17 cellular contexts compared by ENCODE assay signal in genomic region chr14:94121485-94121884, GRCh38. TPM values are rescaled to one million over a fixed set of nuclear protein-coding genes. Genes with fewer than 3 reads are reported as not detected.
DNase-seq lines count a peak whose midpoint lies in the region; ATAC-seq and TF ChIP-seq lines count a peak whose summit lies in the region.
"Had no signal": no experiment of that assay in that cellular context is flagged by ENCODE, and none has a peak within 500 bp of the region (broad histone marks: within the 10 kb centered on the region; RNA-seq: fewer than 3 reads in every experiment).

No MANE protein-coding gene starts in this region.

- no CpG with 5 or more reads among the region's 3 CpGs for WGBS in neuronal stem cell (ENCODE audit: extremely low coverage in 2 of 2, insufficient read length in 2 of 2, insufficient replicate concordance in 1 of 2), 2 donors

- H4K8ac ChIP-seq in neuronal stem cell (ENCODE audit: low read depth, low read length), result no peak overlapping the region

- no peaks in the 10 kb centered on the region for H3K36me3 Mint-ChIP-seq in activated naive CD4-positive, alpha-beta T cell treated with anti-CD3 and anti-CD28 coated beads for 36 hours (ENCODE audit: low read depth)

- no peak overlapping the region for H3K27ac Mint-ChIP-seq in activated naive CD4-positive, alpha-beta T cell treated with anti-CD3 and anti-CD28 coated beads for 36 hours
- H3K27ac Mint-ChIP-seq: CD4-positive, alpha-beta T cell had no signal

- H3K27me3 ChIP-seq in neuronal stem cell (ENCODE audit: control insufficient read depth in 3 of 3, insufficient read depth in 3 of 3, low read depth in 1 of 3, low read length in 3 of 3) (peaks cover 0 to 11% (median 0%) of the 10 kb centered on the region in 3 experiments), vagina (no peaks in the 10 kb centered on the region)
- H3K27me3 ChIP-seq: Peyer's patch had no signal

- no peak overlapping the region for H3K4me2 ChIP-seq in neuronal stem cell (ENCODE audit: insufficient read depth, low read length, poor library complexity, severe bottlenecking)

- H2BK15ac ChIP-seq in neuronal stem cell (ENCODE audit: low read length), result no peak overlapping the region

- peaks cover 0 to 5% of the 10 kb centered on the region in 2 donors for H3K9me3 ChIP-seq in neuronal stem cell (replicated peaks in 1 of 2; ENCODE audit: control insufficient read depth in 2 of 2, insufficient read depth in 1 of 2, low read depth in 1 of 2, low read length in 2 of 2)
- H3K9me3 ChIP-seq in vagina, result no peaks in the 10 kb centered on the region

- H2BK5ac ChIP-seq in neuronal stem cell (ENCODE audit: low read length), result no peak overlapping the region

- no peak overlapping the region for H2BK120ac ChIP-seq in neuronal stem cell (ENCODE audit: low read depth, low read length)

- peak; percentile 30 for DNase-seq in activated effector memory CD4-positive, alpha-beta T cell treated with anti-CD3 and anti-CD28 coated beads, Interleukin-2, amount 50 U/mL, for 16 hours
- DNase-seq in activated effector memory CD4-positive, alpha-beta T cell treated with Interleukin-2 at 50 U/mL for 16 hours, result no peak
- DNase-seq in coronary artery (ENCODE audit: low spot score) (peak; percentile 52), neuronal stem cell (ENCODE audit: low spot score) (no peak), vagina (ENCODE audit: extremely low spot score in 2 of 2) (peak; percentile 52 to 71), nucleus accumbens (lab: John Stamatoyannopoulos, UW) (no peak)
- DNase-seq in activated naive CD4-positive, alpha-beta T cell treated with anti-CD3 and anti-CD28 coated beads for 36 hours, result no peak
- DNase-seq: NCI-H1105; NCI-H2081; NCI-H748 treated with DMSO at 0.1 percent for 48 hours; NK-92 treated with Interleukin-12 subunit alpha and Interleukin-12 subunit beta, amount 100 ng/mL, for 24 hours had no signal

- no peaks in the 10 kb centered on the region for H3K36me3 ChIP-seq in neuronal stem cell (replicated peaks in 1 of 2; ENCODE audit: control insufficient read depth in 2 of 2, insufficient read depth in 2 of 2, low read length in 2 of 2)
- H3K36me3 ChIP-seq in vagina, result no peaks in the 10 kb centered on the region
- H3K36me3 ChIP-seq: HAP-1, Peyer's patch had no signal

- CTCF ChIA-PET in activated naive CD4-positive, alpha-beta T cell treated with anti-CD3 and anti-CD28 coated beads for 36 hours (lab: Charles Lee), result no interaction called here

- H3K4me3 ChIP-seq in coronary artery (no peak overlapping the region), neuronal stem cell (ENCODE audit: low read length in 2 of 2) (no peak overlapping the region), vagina (no peak overlapping the region)
- H3K4me3 ChIP-seq: GM12878, HAP-1, Peyer's patch had no signal

- H3K23ac ChIP-seq in neuronal stem cell (ENCODE audit: low read depth, low read length, poor library complexity), result no peak overlapping the region

- H3K9me3 Mint-ChIP-seq in activated naive CD4-positive, alpha-beta T cell treated with anti-CD3 and anti-CD28 coated beads for 36 hours, result peaks cover 32% of the 10 kb centered on the region

- no peak overlapping the region for H3K14ac ChIP-seq in neuronal stem cell (ENCODE audit: low read length)

- H3K27ac ChIP-seq in coronary artery (no peak overlapping the region), neuronal stem cell (replicated peaks; ENCODE audit: low read length) (no peak overlapping the region), vagina (peak overlapping the region; percentile 33)
- H3K27ac ChIP-seq: 22Rv1, Peyer's patch had no signal

- ATAC-seq in HG03196 (IDR thresholded peaks at IDR 0.05; ENCODE audit: unreplicated experiment), result no peak
- ATAC-seq: GM12878 had no signal

- intact Hi-C loops in vagina (cut with DNase I), result no loop called here
- intact Hi-C loops in activated naive CD4-positive, alpha-beta T cell treated with anti-CD3 and anti-CD28 coated beads for 36 hours (cut with micrococcal nuclease), result no loop called here

- no peak for TF ChIP-seq POLR2A in vagina (IDR thresholded peaks at IDR 0.05)

- no peaks in the 10 kb centered on the region for H3K79me1 ChIP-seq in neuronal stem cell (ENCODE audit: low read depth, low read length)

- H3K4me1 ChIP-seq in neuronal stem cell (ENCODE audit: control insufficient read depth in 2 of 2, insufficient read depth in 1 of 2, low read depth in 1 of 2, low read length in 2 of 2) (no peaks in the 10 kb centered on the region), vagina (no peaks in the 10 kb centered on the region)
- H3K4me1 ChIP-seq: HAP-1, Peyer's patch had no signal

- H3K18ac ChIP-seq in neuronal stem cell (ENCODE audit: low read length), result peak overlapping the region; percentile 48

- no peak overlapping the region for H3K4ac ChIP-seq in neuronal stem cell (ENCODE audit: low read length)

- no peak overlapping the region for H3K4me3 Mint-ChIP-seq in activated naive CD4-positive, alpha-beta T cell treated with anti-CD3 and anti-CD28 coated beads for 36 hours
- H3K4me3 Mint-ChIP-seq: CD4-positive, alpha-beta T cell had no signal

- H2AFZ ChIP-seq in neuronal stem cell (ENCODE audit: low read length), result no peak overlapping the region

- no peak overlapping the region for H4K91ac ChIP-seq in neuronal stem cell (ENCODE audit: low read depth, low read length, poor library complexity)

- H3K4me1 Mint-ChIP-seq in activated naive CD4-positive, alpha-beta T cell treated with anti-CD3 and anti-CD28 coated beads for 36 hours (ENCODE audit: low read depth), result no peaks in the 10 kb centered on the region

- H2AK5ac ChIP-seq in neuronal stem cell (ENCODE audit: low read depth, low read length), result no peak overlapping the region

- H3K9ac ChIP-seq in neuronal stem cell (ENCODE audit: low read depth, low read length, poor library complexity), result no peak overlapping the region

- H2BK12ac ChIP-seq in neuronal stem cell (ENCODE audit: low read length), result no peak overlapping the region

- TF ChIP-seq CTCF in coronary artery (IDR thresholded peaks at IDR 0.05) (no peak), vagina (IDR thresholded peaks at IDR 0.05) (no peak)

- no peaks in the 10 kb centered on the region for H3K27me3 Mint-ChIP-seq in activated naive CD4-positive, alpha-beta T cell treated with anti-CD3 and anti-CD28 coated beads for 36 hours (ENCODE audit: low read depth)

RNA-seq across cellular contexts. Expression of gene IFI27L2, which starts 7.9 kb away (rescaled TPM):
- 69.0 TPM for polyA plus RNA-seq in neuronal stem cell (2013, experiment 1 of 2)
- 68.1 TPM for polyA plus RNA-seq in neuronal stem cell (2013, experiment 2 of 2)
- total RNA-seq in vagina, result 171 TPM
- 10 to 100 TPM; 67.0 to 73.4 TPM for total RNA-seq in activated naive CD4-positive, alpha-beta T cell treated with anti-CD3 and anti-CD28 coated beads for 36 hours

RNA-seq across cellular contexts. Expression of gene IFI27, which starts 10.9 kb away (rescaled TPM):
- polyA plus RNA-seq in neuronal stem cell (2013, experiment 1 of 2), result 8.0 TPM
- polyA plus RNA-seq in neuronal stem cell (2013, experiment 2 of 2), result 8.8 TPM
- 209 TPM for total RNA-seq in vagina
- 1 to 10 TPM; 1.5 to 2.3 TPM for total RNA-seq in activated naive CD4-positive, alpha-beta T cell treated with anti-CD3 and anti-CD28 coated beads for 36 hours

RNA-seq across cellular contexts. Expression of gene IFI27L1, which starts 40.4 kb away (rescaled TPM):
- 39.8 TPM for polyA plus RNA-seq in neuronal stem cell (2013, experiment 1 of 2)
- polyA plus RNA-seq in neuronal stem cell (2013, experiment 2 of 2), result 38.1 TPM
- total RNA-seq in vagina, result 18.9 TPM
- 10 to 100 TPM; 33.9 to 35.8 TPM for total RNA-seq in activated naive CD4-positive, alpha-beta T cell treated with anti-CD3 and anti-CD28 coated beads for 36 hours

RNA-seq across cellular contexts. Expression of gene DDX24, which starts 40.5 kb away (rescaled TPM):
- 106 TPM for polyA plus RNA-seq in neuronal stem cell (2013, experiment 1 of 2)
- 112 TPM for polyA plus RNA-seq in neuronal stem cell (2013, experiment 2 of 2)
- 109 TPM for total RNA-seq in vagina
- 100 to 1,000 TPM; 190 to 200 TPM for total RNA-seq in activated naive CD4-positive, alpha-beta T cell treated with anti-CD3 and anti-CD28 coated beads for 36 hours

RNA-seq across cellular contexts. Expression of gene PPP4R4, which starts 52.6 kb away (rescaled TPM):
- polyA plus RNA-seq in neuronal stem cell (2013, experiment 1 of 2), result 11.8 TPM
- 12.4 TPM for polyA plus RNA-seq in neuronal stem cell (2013, experiment 2 of 2)
- total RNA-seq in vagina, result 6.1 TPM
- total RNA-seq in activated naive CD4-positive, alpha-beta T cell treated with anti-CD3 and anti-CD28 coated beads for 36 hours, result 10 to 100 TPM; 13.2 to 13.9 TPM

Comparison
In these comparisons a context has a peak if more than half of its experiments do, and no peak if none do; other contexts are left out.
1. DNase-seq: peak in activated effector memory CD4-positive, alpha-beta T cell treated with anti-CD3 and anti-CD28 coated beads, Interleukin-2, amount 50 U/mL, for 16 hours (single experiment), coronary artery (single experiment) and vagina (2 of 2); none in activated effector memory CD4-positive, alpha-beta T cell treated with Interleukin-2 at 50 U/mL for 16 hours (single experiment), neuronal stem cell (single experiment), activated naive CD4-positive, alpha-beta T cell treated with anti-CD3 and anti-CD28 coated beads for 36 hours (single experiment) and nucleus accumbens (0 of 56).
2. RNA of gene IFI27, which starts 10.9 kb away (total RNA-seq): 209 TPM in vagina (single experiment); 1.5 to 2.3 TPM in activated naive CD4-positive, alpha-beta T cell treated with anti-CD3 and anti-CD28 coated beads for 36 hours; every median in the first group is over 10 times any median in the second.